In the genomic region with DNA sequence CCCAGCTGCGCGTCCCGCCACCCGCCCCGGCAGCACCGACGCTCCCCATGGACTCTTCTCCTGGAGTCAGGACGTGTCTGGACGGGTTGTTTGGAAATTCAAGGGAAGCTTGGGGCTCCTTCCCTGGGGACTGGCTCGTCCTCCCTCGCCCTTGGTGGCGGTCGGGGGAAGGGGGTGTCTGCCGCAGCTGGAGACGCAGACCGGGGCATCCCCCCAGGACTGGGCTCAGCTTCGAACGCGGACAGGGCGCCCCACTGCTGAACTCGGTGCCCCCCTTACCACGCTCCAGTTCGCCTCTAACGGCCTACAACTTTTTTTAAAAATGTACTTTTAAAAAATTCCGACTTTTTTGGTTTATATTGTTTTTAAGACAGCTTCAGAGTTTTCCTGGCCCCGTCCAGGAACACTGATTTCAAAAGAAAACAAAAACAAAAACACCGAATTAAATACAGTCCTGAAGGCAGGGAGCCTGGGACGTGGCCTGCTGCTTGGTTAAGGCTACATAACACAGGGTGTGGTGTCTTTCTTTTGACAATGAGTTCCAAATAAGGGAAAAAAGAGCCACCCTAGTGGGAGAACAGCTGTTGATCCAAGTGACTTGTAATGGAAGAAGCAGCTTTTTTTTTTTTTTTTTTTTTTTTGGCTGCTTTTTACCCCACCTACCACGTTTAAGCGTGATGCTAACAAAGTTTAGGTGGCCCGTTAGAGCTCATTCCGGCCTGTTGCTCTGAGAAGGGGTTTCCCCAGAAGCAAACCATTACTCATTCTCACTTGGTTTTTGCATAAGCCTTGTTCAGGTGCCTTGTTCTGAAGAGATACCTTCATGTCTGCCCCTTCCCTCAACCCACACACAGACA, we compare ENCODE assay signal across 8 cellular contexts. TPM values are rescaled to one million over a fixed set of nuclear protein-coding genes. Genes with fewer than 3 reads are reported as not detected.
DNase-seq lines count a peak whose midpoint lies in the region; ATAC-seq, FAIRE-seq and TF ChIP-seq lines count a peak whose summit lies in the region.

No MANE protein-coding gene starts in this region.

- no peak for FAIRE-seq in D721Med (lab: Jason Lieb, UNC)

- H3K4me3 Mint-ChIP-seq in T-cell, result no peak overlapping the region

- no peaks in the 10 kb centered on the region for H3K9me3 Mint-ChIP-seq in T-cell

- H3K4me1 Mint-ChIP-seq in T-cell, result peaks cover 25 to 34% (median 30%) of the 10 kb centered on the region in 3 donors

- POLR2A ChIA-PET in T-cell (lab: Charles Lee), result interaction anchor here (0.6 to 3.1 kb wide), 21 partner anchors 13 to 1422 kb away, joined by 3 to 44 read pairs (median 5); no protein-coding TSS in a partner anchor

- H3K27me3 Mint-ChIP-seq in T-cell, result no peaks in the 10 kb centered on the region

- ATAC-seq in GM19467 (IDR thresholded peaks at IDR 0.05; ENCODE audit: unreplicated experiment) (peak; percentile 53), HG03565 (IDR thresholded peaks at IDR 0.05; ENCODE audit: unreplicated experiment) (peak; percentile 62), T-cell (replicated peaks in 1 of 4) (peak; percentile 52 to 72 (median 56))

- no peak for TF ChIP-seq CTCF in D721Med (IDR thresholded peaks at IDR 0.05; ENCODE audit: insufficient read depth, missing control alignments)

- CTCF ChIA-PET in T-cell (lab: Charles Lee), result interaction anchor here (0.5 to 7.0 kb wide), 37 partner anchors 8 to 1458 kb away, joined by 3 to 82 read pairs (median 5); partner anchors contain the start of genes MTF2 (in 1 of the 2) and RPL5 (in 1 of the 2)

- DNase-seq in D721Med (ENCODE audit: insufficient read length, low spot score), result peak; percentile 17
- peak; percentile 24 to 84 (median 68) for DNase-seq in T-cell
- peak; percentile 55 for DNase-seq in astrocyte of the hippocampus (ENCODE audit: low read depth, low spot score)
- DNase-seq in iPS-NIHi7 (ENCODE audit: extremely low spot score), result peak; percentile 65
- DNase-seq in stimulated activated CD4-positive, alpha-beta T cell treated with anti-CD3 and anti-CD28 coated beads, Interleukin-15, amount 100 ng/mL, for 24 hours, result peak; percentile 73
- no peak for DNase-seq in NCI-H1930 (lab: John Stamatoyannopoulos, UW)

- H3K27ac Mint-ChIP-seq in T-cell, result no peak overlapping the region

- H3K36me3 Mint-ChIP-seq in T-cell, result no peaks in the 10 kb centered on the region

RNA-seq across cellular contexts. Expression of gene DIPK1A, which starts 0.9 kb away (rescaled TPM):
- 10 to 100 TPM in 4 of 5 donors, 1 to 10 TPM in 1; 8.9 to 16.0 (median 14.4) TPM for total RNA-seq in T-cell

Comparison
In these comparisons a context has a peak if more than half of its experiments do, and no peak if none do; other contexts are left out.
1. DNase-seq: peak in D721Med (single experiment), T-cell (34 of 34), astrocyte of the hippocampus (single experiment), iPS-NIHi7 (single experiment) and stimulated activated CD4-positive, alpha-beta T cell treated with anti-CD3 and anti-CD28 coated beads, Interleukin-15, amount 100 ng/mL, for 24 hours (single experiment); none in NCI-H1930 (0 of 2).
2. Peak in every context shown above with its lines, with median percentiles within 50 percentile points of each other: ATAC-seq.